ENCODE assay signal across 25 cellular contexts in the genomic region with DNA sequence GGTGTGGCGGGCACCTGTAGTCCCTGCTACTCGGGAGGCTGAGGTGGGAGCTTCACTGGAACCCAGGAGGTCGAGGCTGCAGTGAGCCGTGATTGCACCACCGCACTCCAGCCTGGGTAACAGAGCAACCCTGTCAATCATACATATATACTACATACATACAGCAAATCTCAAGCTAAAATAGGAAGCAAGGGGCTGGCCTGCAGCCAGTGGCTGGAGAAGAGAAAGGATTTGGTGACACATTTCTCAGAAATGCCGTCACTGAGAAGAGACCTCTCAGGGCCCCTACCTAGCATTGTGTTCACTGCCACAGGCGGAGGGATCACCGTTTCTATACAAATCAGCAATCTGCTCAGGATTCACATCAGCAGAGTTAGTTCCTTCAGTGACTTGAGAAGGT. TPM values are rescaled to one million over a fixed set of nuclear protein-coding genes. Genes with fewer than 3 reads are reported as not detected.
DNase-seq lines count a peak whose midpoint lies in the region; ATAC-seq and TF ChIP-seq lines count a peak whose summit lies in the region.
"Had no signal": no experiment of that assay in that cellular context is flagged by ENCODE, and none has a peak within 500 bp of the region (broad histone marks: within the 10 kb centered on the region; RNA-seq: fewer than 3 reads in every experiment).

No MANE protein-coding gene starts in this region.

- intact Hi-C loops in colonic mucosa (cut with DNase I), result no loop called here
- intact Hi-C loops in ascending aorta (cut with DNase I), result no loop called here

- H3K9ac ChIP-seq in colonic mucosa (ENCODE audit: low read depth in 2 of 2, low read length in 2 of 2), result no peak overlapping the region

- H3K9me3 ChIP-seq in colonic mucosa (no peaks in the 10 kb centered on the region), ascending aorta (no peaks in the 10 kb centered on the region)
- H3K9me3 ChIP-seq: body of pancreas, Peyer's patch, suprapubic skin, upper lobe of right lung had no signal

- no peaks in the 10 kb centered on the region for H3K4me1 ChIP-seq in colonic mucosa
- no peaks in the 10 kb centered on the region for H3K4me1 ChIP-seq in ascending aorta
- H3K4me1 ChIP-seq: body of pancreas, Peyer's patch, suprapubic skin, upper lobe of right lung had no signal

- DNase-seq in KBM-7, result peak; percentile 91
- DNase-seq in dermis blood vessel endothelial cell, result peak; percentile 70
- DNase-seq in activated effector memory CD4-positive, alpha-beta T cell treated with Interleukin-2 at 50 U/mL for 16 hours, result no peak
- no peak for DNase-seq in colonic mucosa
- no peak for DNase-seq in ascending aorta (ENCODE audit: low spot score in 2 of 2)
- DNase-seq: activated naive CD4-positive, alpha-beta T cell; activated naive CD8-positive, alpha-beta T cell treated with anti-CD3 and anti-CD28 coated beads, Interleukin-2, amount 50 U/mL, for 24 hours; activated T-cell treated with anti-CD3 and anti-CD28 coated beads, Interleukin-2, amount 50 U/mL, for 48 hours; body of pancreas; CD8-positive, alpha-beta memory T cell; H7; Karpas-422; naive thymus-derived CD4-positive, alpha-beta T cell; NCI-H1092; NCI-H1694; Peyer's patch; SIG-M5; stimulated activated CD4-positive, alpha-beta T cell treated with anti-CD3 and anti-CD28 coated beads, Interleukin-1b, Interleukin-23, amount 100 ng/mL, for 48 hours; stimulated activated naive CD4-positive, alpha-beta T cell treated with Interleukin-2 at 50 U/mL for 16 hours; upper lobe of right lung had no signal

- ATAC-seq in SK-N-SH treated with all-trans-retinoic acid at 6 μM for 48 hours, result peak; percentile 21; the same call in 1 of the 3 replicates
- ATAC-seq: activated naive CD8-positive, alpha-beta T cell treated with anti-CD3 and anti-CD28 coated beads, Interleukin-2, amount 50 U/mL, for 24 hours; body of pancreas; naive thymus-derived CD4-positive, alpha-beta T cell; right cardiac atrium; upper lobe of right lung had no signal

- TF ChIP-seq CTCF in colonic mucosa (IDR thresholded peaks at IDR 0.05) (no peak), ascending aorta (IDR thresholded peaks at IDR 0.05) (no peak)

- H3K4me3 ChIP-seq in colonic mucosa (no peak overlapping the region), ascending aorta (no peak overlapping the region)
- H3K4me3 ChIP-seq: body of pancreas, lung, Peyer's patch, suprapubic skin, upper lobe of right lung had no signal

- in situ Hi-C loops in KBM-7 (cut with MboI; ENCODE audit: low pct_unique_long_range_greater_than_20kb, low sequenced_read_pairs), result loop anchor here (25.0 kb wide), 1 partner anchor 112 kb away; no protein-coding TSS in a partner anchor

- no peak overlapping the region for H3K27ac ChIP-seq in colonic mucosa
- H3K27ac ChIP-seq in ascending aorta, result no peak overlapping the region
- H3K27ac ChIP-seq: body of pancreas, HL-60, Peyer's patch, suprapubic skin, upper lobe of right lung had no signal

- peaks cover 16% of the 10 kb centered on the region for H3K36me3 ChIP-seq in colonic mucosa
- H3K36me3 ChIP-seq in ascending aorta, result peaks cover 59 to 87% of the 10 kb centered on the region in 2 donors

- H3K27me3 ChIP-seq in colonic mucosa (no peaks in the 10 kb centered on the region), ascending aorta (no peaks in the 10 kb centered on the region)
- H3K27me3 ChIP-seq: body of pancreas, Peyer's patch, suprapubic skin, upper lobe of right lung had no signal

TF ChIP-seq in SK-N-SH treated with all-trans-retinoic acid at 6 μM for 48 hours, 23 proteins besides CTCF, POLR2A, EP300 and RAD21:
- no peak for TF ChIP-seq BACH2 (CRISPR knock-in tag; IDR thresholded peaks at IDR 0.05; ENCODE audit: borderline replicate concordance)
- TF ChIP-seq ZFP30 (CRISPR knock-in tag; IDR thresholded peaks at IDR 0.05), result no peak
- TF ChIP-seq, protein P1, sequence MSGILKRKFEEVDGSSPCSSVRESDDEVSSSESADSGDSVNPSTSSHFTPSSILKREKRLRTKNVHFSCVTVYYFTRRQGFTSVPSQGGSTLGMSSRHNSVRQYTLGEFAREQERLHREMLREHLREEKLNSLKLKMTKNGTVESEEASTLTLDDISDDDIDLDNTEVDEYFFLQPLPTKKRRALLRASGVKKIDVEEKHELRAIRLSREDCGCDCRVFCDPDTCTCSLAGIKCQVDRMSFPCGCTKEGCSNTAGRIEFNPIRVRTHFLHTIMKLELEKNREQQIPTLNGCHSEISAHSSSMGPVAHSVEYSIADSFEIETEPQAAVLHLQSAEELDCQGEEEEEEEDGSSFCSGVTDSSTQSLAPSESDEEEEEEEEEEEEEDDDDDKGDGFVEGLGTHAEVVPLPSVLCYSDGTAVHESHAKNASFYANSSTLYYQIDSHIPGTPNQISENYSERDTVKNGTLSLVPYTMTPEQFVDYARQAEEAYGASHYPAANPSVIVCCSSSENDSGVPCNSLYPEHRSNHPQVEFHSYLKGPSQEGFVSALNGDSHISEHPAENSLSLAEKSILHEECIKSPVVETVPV (CRISPR knock-in tag; IDR thresholded peaks at IDR 0.05), result no peak
- TF ChIP-seq ZFP3 (CRISPR knock-in tag; IDR thresholded peaks at IDR 0.05), result no peak
- TF ChIP-seq ZNF565 (CRISPR knock-in tag; conservative IDR thresholded peaks at IDR 0.05; ENCODE audit: low read depth), result no peak
- TF ChIP-seq RARB (CRISPR knock-in tag; IDR thresholded peaks at IDR 0.05), result no peak
- no peak for TF ChIP-seq ARNTL (CRISPR knock-in tag; IDR thresholded peaks at IDR 0.05; ENCODE audit: borderline replicate concordance, low read depth)
- TF ChIP-seq PPARA (CRISPR knock-in tag; IDR thresholded peaks at IDR 0.05; ENCODE audit: borderline replicate concordance), result no peak
- no peak for TF ChIP-seq ISL1 (CRISPR knock-in tag; IDR thresholded peaks at IDR 0.05)
- no peak for TF ChIP-seq ESRRG (CRISPR knock-in tag; IDR thresholded peaks at IDR 0.05)
- TF ChIP-seq ZNF8 (CRISPR knock-in tag; IDR thresholded peaks at IDR 0.05), result no peak
- TF ChIP-seq, protein P2, sequence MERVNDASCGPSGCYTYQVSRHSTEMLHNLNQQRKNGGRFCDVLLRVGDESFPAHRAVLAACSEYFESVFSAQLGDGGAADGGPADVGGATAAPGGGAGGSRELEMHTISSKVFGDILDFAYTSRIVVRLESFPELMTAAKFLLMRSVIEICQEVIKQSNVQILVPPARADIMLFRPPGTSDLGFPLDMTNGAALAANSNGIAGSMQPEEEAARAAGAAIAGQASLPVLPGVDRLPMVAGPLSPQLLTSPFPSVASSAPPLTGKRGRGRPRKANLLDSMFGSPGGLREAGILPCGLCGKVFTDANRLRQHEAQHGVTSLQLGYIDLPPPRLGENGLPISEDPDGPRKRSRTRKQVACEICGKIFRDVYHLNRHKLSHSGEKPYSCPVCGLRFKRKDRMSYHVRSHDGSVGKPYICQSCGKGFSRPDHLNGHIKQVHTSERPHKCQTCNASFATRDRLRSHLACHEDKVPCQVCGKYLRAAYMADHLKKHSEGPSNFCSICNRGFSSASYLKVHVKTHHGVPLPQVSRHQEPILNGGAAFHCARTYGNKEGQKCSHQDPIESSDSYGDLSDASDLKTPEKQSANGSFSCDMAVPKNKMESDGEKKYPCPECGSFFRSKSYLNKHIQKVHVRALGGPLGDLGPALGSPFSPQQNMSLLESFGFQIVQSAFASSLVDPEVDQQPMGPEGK (CRISPR knock-in tag; IDR thresholded peaks at IDR 0.05; ENCODE audit: borderline replicate concordance), result no peak
- TF ChIP-seq CSDC2 (CRISPR knock-in tag; IDR thresholded peaks at IDR 0.05), result no peak
- no peak for TF ChIP-seq ZNF70 (CRISPR knock-in tag; IDR thresholded peaks at IDR 0.05)

RNA-seq across cellular contexts. Expression of a gene that starts 16.9 kb away (rescaled TPM):
- total RNA-seq in dermis blood vessel endothelial cell (85.5 and 105 TPM in 2 replicates), colonic mucosa (10 to 100 TPM; 68.7 to 75.5 TPM), ascending aorta (38.3 TPM)

RNA-seq across cellular contexts. Expression of a gene that starts 24.9 kb away (rescaled TPM):
- total RNA-seq in dermis blood vessel endothelial cell (59.8 and 75.4 TPM in 2 replicates), colonic mucosa (10 to 100 TPM; 58.4 to 79.0 TPM), ascending aorta (124 TPM)

RNA-seq across cellular contexts. Expression of a gene that starts 44.1 kb away (rescaled TPM):
- 35.1 and 38.2 TPM in 2 replicates for total RNA-seq in dermis blood vessel endothelial cell
- 10 to 100 TPM; 34.8 to 44.5 TPM for total RNA-seq in colonic mucosa
- total RNA-seq in ascending aorta, result 131 TPM

RNA-seq across cellular contexts. Expression of a gene that starts 57.1 kb away (rescaled TPM):
- total RNA-seq in dermis blood vessel endothelial cell, result 35.1 and 44.0 TPM in 2 replicates
- total RNA-seq in colonic mucosa, result 10 to 100 TPM; 23.3 to 40.8 TPM
- 36.6 TPM for total RNA-seq in ascending aorta

RNA-seq across cellular contexts. Expression of a gene that starts 57.3 kb away (rescaled TPM):
- 13.1 and 22.0 TPM in 2 replicates for total RNA-seq in dermis blood vessel endothelial cell
- total RNA-seq in colonic mucosa, result 10 to 100 TPM; 26.3 to 31.4 TPM
- 40.4 TPM for total RNA-seq in ascending aorta

Comparison
In these comparisons a context has a peak if more than half of its experiments do, and no peak if none do; other contexts are left out.
1. DNase-seq: peak in KBM-7 (single experiment) and dermis blood vessel endothelial cell (single experiment); none in activated effector memory CD4-positive, alpha-beta T cell treated with Interleukin-2 at 50 U/mL for 16 hours (single experiment), colonic mucosa (single experiment) and ascending aorta (0 of 2).